11 cellular contexts compared by ENCODE assay signal in genomic region chr16:56849690-56850680, GRCh38. TPM values are rescaled to one million over a fixed set of nuclear protein-coding genes. Genes with fewer than 3 reads are reported as not detected.
A peak's percentile ranks its signal among the peaks of the same experiment; 100 is the strongest.
DNase-seq lines count a peak whose midpoint lies in the region; ATAC-seq and TF ChIP-seq lines count a peak whose summit lies in the region.
"Had no signal": no experiment of that assay in that cellular context is flagged by ENCODE, and none has a peak within 500 bp of the region (broad histone marks: within the 10 kb centered on the region; RNA-seq: fewer than 3 reads in every experiment).

No MANE protein-coding gene starts in this region.

- H3K4me3 ChIP-seq in BLaER1 (no peak overlapping the region), SJSA1 (no peak overlapping the region)
- H3K4me3 ChIP-seq: tibial artery had no signal

- no peaks in the 10 kb centered on the region for H3K9me3 Mint-ChIP-seq in osteocyte (ENCODE audit: unreplicated experiment)

- peaks cover 57% of the 10 kb centered on the region for H3K4me1 Mint-ChIP-seq in osteocyte (ENCODE audit: unreplicated experiment)

- H3K27me3 ChIP-seq in BLaER1 (no peaks in the 10 kb centered on the region), SJSA1 (replicated peaks) (no peaks in the 10 kb centered on the region), foreskin keratinocyte (no peaks in the 10 kb centered on the region)
- H3K27me3 ChIP-seq: tibial artery had no signal

- no peak for ATAC-seq in HG03196 (IDR thresholded peaks at IDR 0.05; ENCODE audit: unreplicated experiment)
- no peak for ATAC-seq in foreskin keratinocyte

- H3K4me1 ChIP-seq in BLaER1 (peaks cover 54% of the 10 kb centered on the region), SJSA1 (replicated peaks) (peaks cover 46% of the 10 kb centered on the region), foreskin keratinocyte (peaks cover 32% of the 10 kb centered on the region)

- H3K27ac ChIP-seq in BLaER1 (peak overlapping the region; percentile 32; the same call in 1 of the 2 replicates), SJSA1 (peak overlapping the region; percentile 24), foreskin keratinocyte (no peak overlapping the region)
- H3K27ac ChIP-seq: C4-2B, tibial artery had no signal

- H3K4me3 Mint-ChIP-seq in osteocyte (ENCODE audit: unreplicated experiment): peak overlapping the region; percentile 31

- H3K36me3 Mint-ChIP-seq in osteocyte (ENCODE audit: unreplicated experiment): peaks cover 6% of the 10 kb centered on the region

- TF ChIP-seq CTCF in osteocyte (IDR thresholded peaks at IDR 0.05) (no peak), foreskin keratinocyte (conservative IDR thresholded peaks at IDR 0.05) (no peak)

- peak overlapping the region; percentile 92 for H3K27ac Mint-ChIP-seq in osteocyte (ENCODE audit: unreplicated experiment)

- peak overlapping the region; percentile 68 for H3K4me2 ChIP-seq in BLaER1

- no peaks in the 10 kb centered on the region for H3K27me3 Mint-ChIP-seq in osteocyte (ENCODE audit: unreplicated experiment)

- DNase-seq in SJSA1 (ENCODE audit: low read depth in 1 of 2, low spot score in 2 of 2): peak in 1 of 2 experiments; percentile 40
- DNase-seq in fibroblast of gingiva (ENCODE audit: low read depth): peak; percentile 44
- DNase-seq in osteocyte (ENCODE audit: extremely low spot score, unreplicated experiment): no peak
- DNase-seq in cortex of kidney (lab: John Stamatoyannopoulos, UW): no peak
- DNase-seq in foreskin keratinocyte: no peak
- no peak for DNase-seq in NCI-H2107 treated with DMSO at 0.1 percent for 48 hours (lab: John Stamatoyannopoulos, UW; ENCODE audit: unreplicated experiment)
- DNase-seq: NCI-H1417 treated with DMSO at 0.1 percent for 48 hours had no signal

- H3K36me3 ChIP-seq in BLaER1 (peaks cover 14% of the 10 kb centered on the region), SJSA1 (no peaks in the 10 kb centered on the region)

- H3K9ac ChIP-seq in BLaER1: no peak overlapping the region

- no peaks in the 10 kb centered on the region for H4K20me1 ChIP-seq in BLaER1

- H3K9me3 ChIP-seq in BLaER1: peaks cover 7% of the 10 kb centered on the region
- no peaks in the 10 kb centered on the region for H3K9me3 ChIP-seq in SJSA1 (replicated peaks)
- H3K9me3 ChIP-seq: tibial artery had no signal

RNA-seq across cellular contexts. Expression of gene SLC12A3, which starts 15.0 kb away (rescaled TPM):
- total RNA-seq in SJSA1 (2014; rRNA removed; shearing (Covaris generic)): not detected in 2 replicates
- not detected in 2 replicates for total RNA-seq in osteocyte
- not detected in 2 replicates for total RNA-seq in foreskin keratinocyte
- polyA plus RNA-seq in foreskin keratinocyte: 0.03 TPM in 1 of 2 replicates, not detected in the other
